Comparison of ENCODE assay signal across 8 cellular contexts in genomic region chr10:96720422-96721206, GRCh38. TPM values are rescaled to one million over a fixed set of nuclear protein-coding genes. Genes with fewer than 3 reads are reported as not detected.
DNase-seq lines count a peak whose midpoint lies in the region; ATAC-seq and TF ChIP-seq lines count a peak whose summit lies in the region.

TSS of gene PIK3AP1 (minus strand) at chr10:96720514. CDS start at chr10:96720394, 120 bp downstream.

- H4K91ac ChIP-seq in neuronal stem cell (ENCODE audit: low read depth, low read length, poor library complexity): no peak within 1 kb of the TSS

- H2BK5ac ChIP-seq in neuronal stem cell (ENCODE audit: low read length): no peak within 1 kb of the TSS

- H4K8ac ChIP-seq in neuronal stem cell (ENCODE audit: low read depth, low read length): no peak within 1 kb of the TSS

- peak; percentile 53 for DNase-seq in AG08395 (ENCODE audit: low spot score)
- peak; percentile 49 to 71 for DNase-seq in NCI-H526 (lab: John Stamatoyannopoulos, UW)
- peak; percentile 44 for DNase-seq in activated CD8-positive, alpha-beta memory T cell treated with anti-CD3 and anti-CD28 coated beads, Interleukin-2, amount 50 U/mL, for 4 hours
- no peak for DNase-seq in fibroblast of mammary gland (ENCODE audit: low read depth)
- peak; percentile 30 for DNase-seq in neuronal stem cell (ENCODE audit: low spot score)
- DNase-seq in thoracic aorta (ENCODE audit: low spot score): no peak

- peak; percentile 50 for ATAC-seq in GM18868 (IDR thresholded peaks at IDR 0.05; ENCODE audit: unreplicated experiment)
- peak; percentile 57 for ATAC-seq in HG03135 (IDR thresholded peaks at IDR 0.05; ENCODE audit: unreplicated experiment)
- ATAC-seq in thoracic aorta (ENCODE audit: insufficient number of reproducible peaks, low FRiP score, low read depth): no peak

- H3K9me3 ChIP-seq in neuronal stem cell (replicated peaks in 1 of 2; ENCODE audit: control insufficient read depth in 2 of 2, insufficient read depth in 1 of 2, low read depth in 1 of 2, low read length in 2 of 2) (no peaks in the 10 kb centered on the region), thoracic aorta (no peaks in the 10 kb centered on the region)

- H3K4me3 ChIP-seq in fibroblast of mammary gland (ENCODE audit: control insufficient read depth, low read depth, low read length): peak within 1 kb of the TSS; percentile 4
- peak within 1 kb of the TSS; percentile 41 to 78 for H3K4me3 ChIP-seq in neuronal stem cell (ENCODE audit: low read length in 2 of 2)
- H3K4me3 ChIP-seq in thoracic aorta: peak within 1 kb of the TSS; percentile 87

- H3K23ac ChIP-seq in neuronal stem cell (ENCODE audit: low read depth, low read length, poor library complexity): peak within 1 kb of the TSS; percentile 37

- peak within 1 kb of the TSS; percentile 98 for H2AFZ ChIP-seq in neuronal stem cell (ENCODE audit: low read length)

- peak within 1 kb of the TSS; percentile 85 for H2BK120ac ChIP-seq in neuronal stem cell (ENCODE audit: low read depth, low read length)

- H3K27ac ChIP-seq in neuronal stem cell (replicated peaks; ENCODE audit: low read length) (no peak within 1 kb of the TSS), thoracic aorta (no peak within 1 kb of the TSS)

- peaks cover 0 to 71% (median 0%) of the 10 kb centered on the region in 3 experiments for H3K27me3 ChIP-seq in neuronal stem cell (ENCODE audit: control insufficient read depth in 3 of 3, insufficient read depth in 3 of 3, low read depth in 1 of 3, low read length in 3 of 3)
- no peaks in the 10 kb centered on the region for H3K27me3 ChIP-seq in thoracic aorta (replicated peaks; ENCODE audit: insufficient read depth)

- no peak within 1 kb of the TSS for H3K4ac ChIP-seq in neuronal stem cell (ENCODE audit: low read length)

- H3K79me1 ChIP-seq in neuronal stem cell (ENCODE audit: low read depth, low read length): no peaks in the 10 kb centered on the region

- H3K9ac ChIP-seq in neuronal stem cell (ENCODE audit: low read depth, low read length, poor library complexity): peak within 1 kb of the TSS; percentile 83

- H2BK12ac ChIP-seq in neuronal stem cell (ENCODE audit: low read length): no peak within 1 kb of the TSS

- H2BK15ac ChIP-seq in neuronal stem cell (ENCODE audit: low read length): peak within 1 kb of the TSS; percentile 90

- H3K4me2 ChIP-seq in neuronal stem cell (ENCODE audit: insufficient read depth, low read length, poor library complexity, severe bottlenecking): peak within 1 kb of the TSS; percentile 98

- WGBS in neuronal stem cell (ENCODE audit: extremely low coverage in 2 of 2, insufficient read length in 2 of 2, insufficient replicate concordance in 1 of 2), 2 donors: no CpG with 5 or more reads among the region's 52 CpGs

- H3K4me1 ChIP-seq in neuronal stem cell (ENCODE audit: control insufficient read depth in 2 of 2, insufficient read depth in 1 of 2, low read depth in 1 of 2, low read length in 2 of 2) (peaks cover 0 to 3% of the 10 kb centered on the region in 2 donors), thoracic aorta (ENCODE audit: control insufficient read depth in 1 of 2, low read depth in 2 of 2) (peaks cover 4 to 14% of the 10 kb centered on the region in 2 donors)

- peak within 1 kb of the TSS; percentile 92 for H3K18ac ChIP-seq in neuronal stem cell (ENCODE audit: low read length)

- no peaks in the 10 kb centered on the region for H3K36me3 ChIP-seq in neuronal stem cell (replicated peaks in 1 of 2; ENCODE audit: control insufficient read depth in 2 of 2, insufficient read depth in 2 of 2, low read length in 2 of 2)
- H3K36me3 ChIP-seq in thoracic aorta: no peaks in the 10 kb centered on the region

- no peak for TF ChIP-seq CTCF in fibroblast of mammary gland (conservative IDR thresholded peaks at IDR 0.05; ENCODE audit: control insufficient read depth, insufficient read depth, low read depth, low read length)
- TF ChIP-seq CTCF in thoracic aorta (IDR thresholded peaks at IDR 0.05): no peak

- peak within 1 kb of the TSS; percentile 10 for H2AK5ac ChIP-seq in neuronal stem cell (ENCODE audit: low read depth, low read length)

- no peak within 1 kb of the TSS for H3K14ac ChIP-seq in neuronal stem cell (ENCODE audit: low read length)

RNA-seq across cellular contexts. Expression of gene PIK3AP1, which starts in this region (rescaled TPM):
- polyA plus RNA-seq in neuronal stem cell (2013, experiment 1 of 2): 0.68 TPM
- polyA plus RNA-seq in neuronal stem cell (2013, experiment 2 of 2): 0.73 TPM
- 10 to 100 TPM; 20.2 to 23.6 TPM for total RNA-seq in thoracic aorta

Comparison
In these comparisons a context has a peak if more than half of its experiments do, and no peak if none do; other contexts are left out.
1. DNase-seq: peak in AG08395 (single experiment), NCI-H526 (2 of 2), activated CD8-positive, alpha-beta memory T cell treated with anti-CD3 and anti-CD28 coated beads, Interleukin-2, amount 50 U/mL, for 4 hours (single experiment) and neuronal stem cell (single experiment); none in fibroblast of mammary gland (single experiment) and thoracic aorta (single experiment).
2. H3K4me3 ChIP-seq: peak in every context shown above with its lines; median percentile 87 in thoracic aorta; 60 in neuronal stem cell; 4 in fibroblast of mammary gland.